Comparison of ENCODE assay signal across 8 cellular contexts in the genomic region with DNA sequence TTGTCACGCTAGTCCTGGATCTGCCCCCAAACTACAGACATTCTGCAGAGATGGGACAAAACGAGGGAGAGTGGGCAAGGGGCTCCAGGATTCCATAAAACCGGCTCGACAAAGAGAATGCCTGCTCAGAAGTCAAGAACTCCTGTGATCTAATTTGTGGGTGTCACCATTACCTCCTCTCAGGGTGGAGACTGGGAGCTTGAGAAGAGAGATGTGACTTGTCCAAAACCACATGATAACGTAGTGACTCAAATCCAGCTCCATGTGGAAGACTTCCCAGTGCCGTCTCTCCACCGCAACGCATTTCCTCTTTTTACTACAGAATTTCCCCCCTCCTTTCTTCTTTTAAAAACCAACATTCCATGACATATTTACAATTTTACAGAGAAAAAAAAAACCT. TPM values are rescaled to one million over a fixed set of nuclear protein-coding genes. Genes with fewer than 3 reads are reported as not detected.
DNase-seq lines count a peak whose midpoint lies in the region; ATAC-seq lines count a peak whose summit lies in the region.

No MANE protein-coding gene starts in this region.

- peaks cover 5% of the 10 kb centered on the region for H3K36me3 Mint-ChIP-seq in activated CD4-positive, alpha-beta memory T cell treated with anti-CD3 and anti-CD28 coated beads for 36 hours

- no peaks in the 10 kb centered on the region for H3K9me3 Mint-ChIP-seq in activated CD4-positive, alpha-beta memory T cell treated with anti-CD3 and anti-CD28 coated beads for 36 hours

- CTCF ChIA-PET in activated CD4-positive, alpha-beta memory T cell treated with anti-CD3 and anti-CD28 coated beads for 36 hours (lab: Charles Lee), result interaction anchor here (0.9 kb wide), 1 partner anchor 140 kb away, joined by 3 read pairs; no protein-coding TSS in a partner anchor

- H3K4me3 Mint-ChIP-seq in activated CD4-positive, alpha-beta memory T cell treated with anti-CD3 and anti-CD28 coated beads for 36 hours, result peak overlapping the region; percentile 31

- no peaks in the 10 kb centered on the region for H3K27me3 Mint-ChIP-seq in activated CD4-positive, alpha-beta memory T cell treated with anti-CD3 and anti-CD28 coated beads for 36 hours

- DNase-seq in Right ventricle myocardium inferior (ENCODE audit: missing footprints), result no peak
- DNase-seq in cardiac septum (ENCODE audit: low spot score), result no peak
- peak; percentile 53 for DNase-seq in activated CD4-positive, alpha-beta memory T cell treated with anti-CD3 and anti-CD28 coated beads for 36 hours
- no peak for DNase-seq in Right ventricle myocardium superior
- DNase-seq in ureter (ENCODE audit: low spot score), result peak; percentile 37
- no peak for DNase-seq in activated gamma-delta T cell treated with Interleukin-2 at 50 U/mL for 16 hours

- POLR2A ChIA-PET in activated CD4-positive, alpha-beta memory T cell treated with anti-CD3 and anti-CD28 coated beads for 36 hours (lab: Charles Lee), result interaction anchor here (0.9 kb wide), 1 partner anchor 16 kb away, joined by 3 read pairs; no protein-coding TSS in a partner anchor

- H3K27ac Mint-ChIP-seq in activated CD4-positive, alpha-beta memory T cell treated with anti-CD3 and anti-CD28 coated beads for 36 hours, result peak overlapping the region; percentile 8

- peaks cover 68% of the 10 kb centered on the region for H3K4me1 Mint-ChIP-seq in activated CD4-positive, alpha-beta memory T cell treated with anti-CD3 and anti-CD28 coated beads for 36 hours (ENCODE audit: low read depth)

- intact Hi-C loops in Right ventricle myocardium inferior (cut with DNase I) (loop anchor here (5.0 kb wide), 1 partner anchor 45 kb away; a partner anchor contains a TSS), cardiac septum (cut with DNase I) (no loop called here), Right ventricle myocardium superior (cut with DNase I) (no loop called here)
- intact Hi-C loops in activated CD4-positive, alpha-beta memory T cell treated with anti-CD3 and anti-CD28 coated beads for 36 hours (cut with micrococcal nuclease), result no loop called here

- peak; percentile 68 for ATAC-seq in Right ventricle myocardium inferior
- ATAC-seq in Right ventricle myocardium superior (ENCODE audit: poor library complexity), result peak; percentile 59
- no peak for ATAC-seq in HG03025 (IDR thresholded peaks at IDR 0.05; ENCODE audit: low FRiP score, unreplicated experiment)
- ATAC-seq in GM19351 (IDR thresholded peaks at IDR 0.05; ENCODE audit: unreplicated experiment), result no peak

RNA-seq across cellular contexts. Expression of a gene that starts 44.3 kb away (rescaled TPM):
- 1.7 TPM for total RNA-seq in Right ventricle myocardium inferior
- 0.86 TPM for total RNA-seq in cardiac septum
- total RNA-seq in activated CD4-positive, alpha-beta memory T cell treated with anti-CD3 and anti-CD28 coated beads for 36 hours, result 10 to 100 TPM; 16.3 to 16.7 TPM
- total RNA-seq in Right ventricle myocardium superior, result 1.5 TPM
- total RNA-seq in ureter, result 24.7 TPM

Comparison
In these comparisons a context has a peak if more than half of its experiments do, and no peak if none do; other contexts are left out.
1. ATAC-seq: peak in Right ventricle myocardium inferior (single experiment) and Right ventricle myocardium superior (single experiment); none in HG03025 (single experiment) and GM19351 (single experiment).
2. DNase-seq: peak in activated CD4-positive, alpha-beta memory T cell treated with anti-CD3 and anti-CD28 coated beads for 36 hours (single experiment) and ureter (single experiment); none in Right ventricle myocardium inferior (single experiment), cardiac septum (single experiment), Right ventricle myocardium superior (single experiment) and activated gamma-delta T cell treated with Interleukin-2 at 50 U/mL for 16 hours (single experiment).